ENCODE assay signal across 29 cellular contexts in the genomic region with DNA sequence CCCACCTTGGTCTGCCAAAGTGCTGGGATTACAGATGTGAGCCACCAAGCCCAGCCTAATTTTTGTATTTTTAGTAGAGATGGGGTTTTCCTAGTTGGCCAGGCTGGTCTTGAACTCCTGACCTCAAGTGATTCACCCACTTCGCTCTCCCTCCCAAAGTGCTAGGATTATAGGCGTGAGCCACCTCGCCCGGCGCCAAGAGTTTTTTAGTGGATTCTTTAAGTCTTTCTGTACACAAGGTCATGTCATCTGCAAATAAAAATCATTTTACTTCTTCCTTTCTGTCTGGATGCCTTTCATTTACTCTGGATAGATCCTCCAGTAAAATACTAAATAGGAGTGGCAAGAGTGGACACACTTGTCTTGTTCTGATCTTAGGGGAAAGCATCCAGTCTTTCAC.
DNase-seq lines count a peak whose midpoint lies in the region; TF ChIP-seq lines count a peak whose summit lies in the region.
"Had no signal": no experiment of that assay in that cellular context is flagged by ENCODE, and none has a peak within 500 bp of the region (broad histone marks: within the 10 kb centered on the region; RNA-seq: fewer than 3 reads in every experiment).

No MANE protein-coding gene starts in this region.

- dilution Hi-C loops in mammary epithelial cell (cut with HindIII; ENCODE audit: low sequenced_read_pairs) = no loop called here

- TF ChIP-seq POLR2A in breast epithelium (IDR thresholded peaks at IDR 0.05) (no peak), stomach (IDR thresholded peaks at IDR 0.05) (no peak)

- in situ Hi-C loops in mammary epithelial cell (cut with MboI; ENCODE audit: low sequenced_read_pairs in 2 of 2) = no loop called here

- no peak for TF ChIP-seq CTCF in mammary epithelial cell (conservative IDR thresholded peaks at IDR 0.05 in 1 of 2, IDR thresholded peaks at IDR 0.05 in 1 of 2; ENCODE audit: extremely low read depth in 1 of 2, insufficient read depth in 1 of 2, low read depth in 1 of 2, low read length in 2 of 2)
- TF ChIP-seq CTCF in breast epithelium (IDR thresholded peaks at IDR 0.05) = no peak
- TF ChIP-seq CTCF in choroid plexus epithelial cell (conservative IDR thresholded peaks at IDR 0.05; ENCODE audit: low read depth, low read length) = no peak
- TF ChIP-seq CTCF in stomach (IDR thresholded peaks at IDR 0.05) = no peak

- H3K27ac ChIP-seq in mammary epithelial cell (ENCODE audit: insufficient read depth, low read depth, low read length) (no peak overlapping the region), breast epithelium (no peak overlapping the region), stomach (no peak overlapping the region)
- H3K27ac ChIP-seq: cardiac muscle cell, gastroesophageal sphincter, left lung, skin epidermis, thyroid gland, vagina had no signal

- CTCF ChIA-PET in mammary epithelial cell (lab: Charles Lee; ENCODE audit: low non-redundant PET) = no interaction called here

- peaks cover 77% of the 10 kb centered on the region for H3K79me2 ChIP-seq in mammary epithelial cell (ENCODE audit: insufficient read depth, low read length)

- H3K4me1 ChIP-seq in mammary epithelial cell (ENCODE audit: insufficient read depth, low read length) = no peaks in the 10 kb centered on the region
- H3K4me1 ChIP-seq in breast epithelium = no peaks in the 10 kb centered on the region
- peaks cover 0 to 5% (median 0%) of the 10 kb centered on the region in 4 donors for H3K4me1 ChIP-seq in stomach
- H3K4me1 ChIP-seq: gastroesophageal sphincter, left lung, thyroid gland had no signal

- H3K27me3 ChIP-seq in mammary epithelial cell (ENCODE audit: insufficient read depth, low read length) = no peaks in the 10 kb centered on the region
- no peaks in the 10 kb centered on the region for H3K27me3 ChIP-seq in breast epithelium
- H3K27me3 ChIP-seq in stomach = no peaks in the 10 kb centered on the region
- H3K27me3 ChIP-seq: cardiac muscle cell, gastroesophageal sphincter, left lung, thyroid gland, vagina had no signal

- H3K9me3 ChIP-seq in mammary epithelial cell (replicated peaks; ENCODE audit: insufficient read depth, low read length) (no peaks in the 10 kb centered on the region), breast epithelium (no peaks in the 10 kb centered on the region), stomach (no peaks in the 10 kb centered on the region)
- H3K9me3 ChIP-seq: gastroesophageal sphincter, left lung, thyroid gland, vagina had no signal

- BruUV-seq in mammary epithelial cell (replicated peaks; lab: Mats Ljungman, UMichigan) = no TSS peak

- TF ChIP-seq EP300 in stomach (IDR thresholded peaks at IDR 0.05) = no peak

- H3K36me3 ChIP-seq in mammary epithelial cell (ENCODE audit: insufficient read depth, low read length) (peaks cover 43% of the 10 kb centered on the region), breast epithelium (no peaks in the 10 kb centered on the region), stomach (peaks cover 25 to 80% (median 70%) of the 10 kb centered on the region in 4 donors)

- H3K4me3 ChIP-seq in mammary epithelial cell (replicated peaks in 1 of 3; ENCODE audit: insufficient read depth in 1 of 3, low read depth in 2 of 3, low read length in 3 of 3) (no peak overlapping the region), breast epithelium (no peak overlapping the region), choroid plexus epithelial cell (ENCODE audit: low read depth, low read length) (no peak overlapping the region), stomach (no peak overlapping the region)
- H3K4me3 ChIP-seq: cardiac muscle cell, gastroesophageal sphincter, left lung, skin epidermis, thyroid gland, vagina had no signal

- 98% methylated on average over 5 of the region's 5 CpGs for WGBS in mammary epithelial cell (ENCODE audit: low coverage, missing lambda C conversion rate)
- WGBS in stomach, 5 donors = 91 to 98% (median 98%) methylated on average over 5 of the region's 5 CpGs

- H2AFZ ChIP-seq in mammary epithelial cell (ENCODE audit: low read depth, low read length) = no peak overlapping the region

- no peak overlapping the region for H3K9ac ChIP-seq in mammary epithelial cell (ENCODE audit: insufficient read depth, low read length)

- no peak overlapping the region for H3K4me2 ChIP-seq in mammary epithelial cell (ENCODE audit: insufficient read depth, low read depth, low read length)

- intact Hi-C loops in mammary epithelial cell (cut with micrococcal nuclease) (no loop called here), breast epithelium (cut with DNase I; ENCODE audit: low total_unique reads) (no loop called here), stomach (cut with DNase I; ENCODE audit: low total_unique reads) (no loop called here)

- DNase-seq in mammary epithelial cell (peak; percentile 26), breast epithelium (ENCODE audit: low spot score in 2 of 2) (no peak), MV-4-11 (lab: John Stamatoyannopoulos, UW) (peak; percentile 32), choroid plexus epithelial cell (ENCODE audit: low read depth) (peak; percentile 31), stomach (no peak), GOT3 (lab: John Stamatoyannopoulos, UW) (no peak), kidney tubule cell (ENCODE audit: low spot score) (no peak)
- no peak for DNase-seq in stimulated activated CD4-positive, alpha-beta T cell treated with anti-CD3 and anti-CD28 coated beads, Interleukin-2, amount 100 ng/mL, for 24 hours
- DNase-seq: activated CD4-positive, alpha-beta T cell treated with anti-CD3 and anti-CD28 coated beads, Interleukin-2, amount 10 ng/mL, durations not matched to agents 7 days and 5 days; activated naive CD4-positive, alpha-beta T cell treated with Interleukin-2 at 50 U/mL for 16 hours; activated T-cell treated with anti-CD3 and anti-CD28 coated beads, Interleukin-2, amount 50 U/mL, for 4 hours; cortex of kidney; DMS53; hippocampal formation; immature natural killer cell; left lung; naive thymus-derived CD8-positive, alpha-beta T cell; NCI-H1048; NCI-H1694 treated with DMSO at 0.1 percent for 48 hours; NCI-H524; nucleus accumbens; SIG-M5; SW 1271; T1000; thyroid gland had no signal

- no peaks in the 10 kb centered on the region for H4K20me1 ChIP-seq in mammary epithelial cell (ENCODE audit: insufficient read depth, low read length)

Comparison
In these comparisons a context has a peak if more than half of its experiments do, and no peak if none do; other contexts are left out.
1. DNase-seq: peak in mammary epithelial cell (single experiment), MV-4-11 (single experiment) and choroid plexus epithelial cell (single experiment); none in breast epithelium (0 of 2), stomach (single experiment), GOT3 (single experiment), kidney tubule cell (single experiment) and stimulated activated CD4-positive, alpha-beta T cell treated with anti-CD3 and anti-CD28 coated beads, Interleukin-2, amount 100 ng/mL, for 24 hours (0 of 2).